In the genomic region with DNA sequence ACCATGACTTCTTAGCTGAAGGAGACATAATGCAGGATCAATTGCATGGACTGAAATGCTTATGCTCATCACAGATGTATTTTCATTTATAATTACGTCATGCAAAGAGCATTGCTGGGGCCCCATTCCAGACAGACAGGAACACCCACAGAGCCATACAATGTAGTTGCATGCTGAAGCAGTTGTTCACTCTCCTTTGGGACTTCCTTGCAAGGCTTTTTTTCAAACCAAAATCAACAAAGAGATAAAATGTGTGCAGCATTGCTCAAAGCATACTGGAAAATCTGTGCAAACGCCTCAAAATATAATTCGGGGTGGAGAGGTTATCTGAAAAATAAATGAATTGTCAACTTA, we compare ENCODE assay signal across 13 cellular contexts.
DNase-seq lines count a peak whose midpoint lies in the region; ATAC-seq and TF ChIP-seq lines count a peak whose summit lies in the region.
"Had no signal": no experiment of that assay in that cellular context is flagged by ENCODE, and none has a peak within 500 bp of the region (broad histone marks: within the 10 kb centered on the region; RNA-seq: fewer than 3 reads in every experiment).

No MANE protein-coding gene starts in this region.

- H3K9me3 ChIP-seq in IMR-90 (ENCODE audit: control insufficient read depth, insufficient read depth, low read length) = no peaks in the 10 kb centered on the region
- peaks cover 0 to 7% of the 10 kb centered on the region in 2 donors for H3K9me3 ChIP-seq in left lung
- no peaks in the 10 kb centered on the region for H3K9me3 ChIP-seq in PC-9 (ENCODE audit: insufficient read depth, low read depth)
- H3K9me3 ChIP-seq in effector memory CD4-positive, alpha-beta T cell (ENCODE audit: control insufficient read depth, low read length) = no peaks in the 10 kb centered on the region
- H3K9me3 ChIP-seq: adrenal gland had no signal

- WGBS in IMR-90 (ENCODE audit: extremely low coverage in 2 of 2, insufficient read length in 1 of 2), 2 experiments = 0% methylated on average over 1 of the region's 3 CpGs; no CpG with 5 or more reads in 1 of the 2 experiments

- H2BK5ac ChIP-seq in IMR-90 (ENCODE audit: low read depth, low read length, poor library complexity, severe bottlenecking) = no peak overlapping the region

- H2BK120ac ChIP-seq in IMR-90 (ENCODE audit: low read depth, low read length) = no peak overlapping the region

- H3K27me3 ChIP-seq in IMR-90 (ENCODE audit: control insufficient read depth, insufficient read depth, low read length) = no peaks in the 10 kb centered on the region
- H3K27me3 ChIP-seq in left lung = no peaks in the 10 kb centered on the region
- no peaks in the 10 kb centered on the region for H3K27me3 ChIP-seq in PC-9 (ENCODE audit: insufficient read depth, low read depth)
- no peaks in the 10 kb centered on the region for H3K27me3 ChIP-seq in effector memory CD4-positive, alpha-beta T cell (replicated peaks; ENCODE audit: control insufficient read depth, insufficient read depth, low read length, poor library complexity, severe bottlenecking)
- H3K27me3 ChIP-seq: adrenal gland had no signal

- no peak overlapping the region for H2BK15ac ChIP-seq in IMR-90 (ENCODE audit: low read depth, low read length)

- TF ChIP-seq RAD21 in IMR-90 (IDR thresholded peaks at IDR 0.05; ENCODE audit: low read length) = no peak

- TF ChIP-seq POLR2A in IMR-90 (IDR thresholded peaks at IDR 0.05; ENCODE audit: low read depth, low read length) = no peak

- H3K4me2 ChIP-seq in IMR-90 (ENCODE audit: low read depth, low read length) (no peak overlapping the region), PC-9 (no peak overlapping the region)

- H3K79me2 ChIP-seq in PC-9 (ENCODE audit: low read depth) = no peaks in the 10 kb centered on the region

- H3K14ac ChIP-seq in IMR-90 (replicated peaks; ENCODE audit: low read depth, low read length) = no peak overlapping the region

- H3K23ac ChIP-seq in IMR-90 (ENCODE audit: low read depth, low read length) = no peak overlapping the region

- DNase-seq in DMS53 (lab: John Stamatoyannopoulos, UW) (peak; percentile 58), IMR-90 (peak; percentile 15), brain pericyte (ENCODE audit: low read depth, low spot score) (peak; percentile 88), left lung (no peak), PC-9 (no peak), 8988T (no peak)
- DNase-seq in effector memory CD4-positive, alpha-beta T cell = no peak
- DNase-seq: CD4-positive, CD25-positive, alpha-beta regulatory T cell; naive thymus-derived CD8-positive, alpha-beta T cell; WERI-Rb-1 had no signal

- TF ChIP-seq CTCF in IMR-90 (conservative IDR thresholded peaks at IDR 0.05; ENCODE audit: low read depth, low read length) (no peak), left lung (IDR thresholded peaks at IDR 0.05) (no peak), PC-9 (conservative IDR thresholded peaks at IDR 0.05) (no peak)

- no peak overlapping the region for H3K4ac ChIP-seq in IMR-90 (ENCODE audit: low read depth, low read length)

- H3K56ac ChIP-seq in IMR-90 (ENCODE audit: extremely low read depth, insufficient read depth, low read length) = no peak overlapping the region

- no peak overlapping the region for H3K18ac ChIP-seq in IMR-90 (ENCODE audit: low read depth, low read length)

- no peak overlapping the region for H2BK20ac ChIP-seq in IMR-90 (ENCODE audit: low read depth, low read length)

- dilution Hi-C loops in IMR-90 (cut with HindIII; ENCODE audit: low sequenced_read_pairs, unreplicated experiment) = no loop called here

- H4K5ac ChIP-seq in IMR-90 (ENCODE audit: low read depth, low read length) = no peak overlapping the region

- H3F3A ChIP-seq in PC-9 (ENCODE audit: insufficient read depth, low read depth) = no peaks in the 10 kb centered on the region

- no peak overlapping the region for H4K91ac ChIP-seq in IMR-90 (ENCODE audit: insufficient read depth, low read depth, low read length)

- no peaks in the 10 kb centered on the region for H4K20me1 ChIP-seq in IMR-90 (ENCODE audit: insufficient read depth, low read length)
- H4K20me1 ChIP-seq in PC-9 (ENCODE audit: insufficient read depth) = no peaks in the 10 kb centered on the region

- H3K9me1 ChIP-seq in IMR-90 (ENCODE audit: insufficient read depth, low read length) = no peaks in the 10 kb centered on the region

- no peak overlapping the region for H2AK5ac ChIP-seq in IMR-90 (ENCODE audit: low read depth, low read length)

- no peak overlapping the region for H3K9ac ChIP-seq in IMR-90 (ENCODE audit: low read depth, low read length)

- H2AK9ac ChIP-seq in IMR-90 (replicated peaks; ENCODE audit: low read depth, low read length, poor library complexity) = no peak overlapping the region

- no peak overlapping the region for H4K8ac ChIP-seq in IMR-90 (ENCODE audit: low read depth in 2 of 2, low read length in 2 of 2)

- H3K36me3 ChIP-seq in IMR-90 (ENCODE audit: control insufficient read depth, insufficient read depth, low read length) (no peaks in the 10 kb centered on the region), left lung (no peaks in the 10 kb centered on the region), PC-9 (ENCODE audit: low read depth) (no peaks in the 10 kb centered on the region)
- no peaks in the 10 kb centered on the region for H3K36me3 ChIP-seq in effector memory CD4-positive, alpha-beta T cell (ENCODE audit: control insufficient read depth, insufficient read depth, low read length)
- H3K36me3 ChIP-seq: adrenal gland, WERI-Rb-1 had no signal

- POLR2A ChIA-PET in IMR-90 (lab: Charles Lee; ENCODE audit: unreplicated experiment) = no interaction called here
- POLR2A ChIA-PET in PC-9 (lab: Charles Lee; ENCODE audit: unreplicated experiment) = no interaction called here

- H3K27ac ChIP-seq in IMR-90 (ENCODE audit: insufficient read depth, low read length) (no peak overlapping the region), left lung (no peak overlapping the region), PC-9 (no peak overlapping the region)
- H3K27ac ChIP-seq in effector memory CD4-positive, alpha-beta T cell (ENCODE audit: insufficient read depth, low read length, poor library complexity, severe bottlenecking) = no peak overlapping the region
- H3K27ac ChIP-seq: adrenal gland, epithelial cell of prostate, WERI-Rb-1 had no signal

- CTCF ChIA-PET in IMR-90 (lab: Yijun Ruan, JAX) = no interaction called here
- CTCF ChIA-PET in PC-9 (lab: Charles Lee) = no interaction called here

- H3K79me1 ChIP-seq in IMR-90 (ENCODE audit: low read depth in 1 of 2, low read length in 2 of 2) = no peaks in the 10 kb centered on the region

- ATAC-seq in IMR-90 (ENCODE audit: low read depth) = no peak
- ATAC-seq in left lung = peak; percentile 27
- ATAC-seq in HG03469 (IDR thresholded peaks at IDR 0.05; ENCODE audit: unreplicated experiment) = no peak
- ATAC-seq: naive thymus-derived CD8-positive, alpha-beta T cell had no signal

- H3K4me1 ChIP-seq in IMR-90 (ENCODE audit: control insufficient read depth, insufficient read depth, low read length) (no peaks in the 10 kb centered on the region), left lung (no peaks in the 10 kb centered on the region), PC-9 (replicated peaks; ENCODE audit: insufficient read depth) (no peaks in the 10 kb centered on the region)
- H3K4me1 ChIP-seq in effector memory CD4-positive, alpha-beta T cell (ENCODE audit: control insufficient read depth, insufficient read depth, low read length, poor library complexity, severe bottlenecking) = no peaks in the 10 kb centered on the region
- H3K4me1 ChIP-seq: adrenal gland had no signal

- H3K9me2 ChIP-seq in PC-9 (ENCODE audit: insufficient read depth) = no peaks in the 10 kb centered on the region

- in situ Hi-C loops in IMR-90 (cut with MboI; ENCODE audit: low sequenced_read_pairs) = no loop called here

- BruUV-seq in IMR-90 (replicated peaks; lab: Mats Ljungman, UMichigan) (no TSS peak), PC-9 (replicated peaks; lab: Mats Ljungman, UMichigan) (no TSS peak)

- H2AFZ ChIP-seq in IMR-90 (replicated peaks; ENCODE audit: low read length, poor library complexity) (no peak overlapping the region), PC-9 (no peak overlapping the region)

- intact Hi-C loops in IMR-90 (cut with micrococcal nuclease) (no loop called here), left lung (cut with DNase I) (no loop called here), PC-9 (cut with micrococcal nuclease; ENCODE audit: unreplicated experiment) (no loop called here)

- H3K4me3 ChIP-seq in IMR-90 (ENCODE audit: insufficient read depth, low read depth, low read length) = no peak overlapping the region
- H3K4me3 ChIP-seq in left lung = no peak overlapping the region
- no peak overlapping the region for H3K4me3 ChIP-seq in PC-9
- H3K4me3 ChIP-seq in effector memory CD4-positive, alpha-beta T cell (ENCODE audit: insufficient read depth, low read depth, low read length, poor library complexity, severe bottlenecking) = no peak overlapping the region
- H3K4me3 ChIP-seq: adrenal gland had no signal

TF ChIP-seq in IMR-90, 13 proteins besides CTCF, POLR2A, EP300 and RAD21 (continues in another document):
- TF ChIP-seq, protein P1, sequence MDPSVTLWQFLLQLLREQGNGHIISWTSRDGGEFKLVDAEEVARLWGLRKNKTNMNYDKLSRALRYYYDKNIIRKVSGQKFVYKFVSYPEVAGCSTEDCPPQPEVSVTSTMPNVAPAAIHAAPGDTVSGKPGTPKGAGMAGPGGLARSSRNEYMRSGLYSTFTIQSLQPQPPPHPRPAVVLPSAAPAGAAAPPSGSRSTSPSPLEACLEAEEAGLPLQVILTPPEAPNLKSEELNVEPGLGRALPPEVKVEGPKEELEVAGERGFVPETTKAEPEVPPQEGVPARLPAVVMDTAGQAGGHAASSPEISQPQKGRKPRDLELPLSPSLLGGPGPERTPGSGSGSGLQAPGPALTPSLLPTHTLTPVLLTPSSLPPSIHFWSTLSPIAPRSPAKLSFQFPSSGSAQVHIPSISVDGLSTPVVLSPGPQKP (IDR thresholded peaks at IDR 0.05; ENCODE audit: borderline replicate concordance, low read depth, low read length) = no peak
- TF ChIP-seq RCOR1 (IDR thresholded peaks at IDR 0.05; ENCODE audit: insufficient replicate concordance, low read length) (no peak), BHLHE40 (IDR thresholded peaks at IDR 0.05; ENCODE audit: low read depth, low read length) (no peak), FOS (IDR thresholded peaks at IDR 0.05; ENCODE audit: low read depth, low read length) (no peak), SMC3 (IDR thresholded peaks at IDR 0.05; ENCODE audit: low read depth, low read length) (no peak), RFX5 (IDR thresholded peaks at IDR 0.05; ENCODE audit: low read depth, low read length) (no peak), MXI1 (IDR thresholded peaks at IDR 0.05; ENCODE audit: borderline replicate concordance, low read depth, low read length) (no peak), CHD1 (IDR thresholded peaks at IDR 0.05; ENCODE audit: low read depth, low read length) (no peak), NFE2L2 (IDR thresholded peaks at IDR 0.05; ENCODE audit: low read depth, low read length) (no peak), MAFK (IDR thresholded peaks at IDR 0.05; ENCODE audit: low read depth, low read length) (no peak), MAZ (IDR thresholded peaks at IDR 0.05; ENCODE audit: borderline replicate concordance, low read depth, low read length) (no peak), CEBPB (IDR thresholded peaks at IDR 0.05; ENCODE audit: low read depth, low read length) (no peak)

Comparison
In these comparisons a context has a peak if more than half of its experiments do, and no peak if none do; other contexts are left out.
1. DNase-seq: peak in DMS53 (single experiment), IMR-90 (single experiment) and brain pericyte (single experiment); none in left lung (0 of 2), PC-9 (0 of 2), effector memory CD4-positive, alpha-beta T cell (0 of 3) and 8988T (single experiment).